ENCODE assay signal across 1 cellular context in genomic region chr11:15947681-15948648, GRCh38.
TF ChIP-seq lines count a peak whose summit lies in the region.

No MANE protein-coding gene starts in this region.

TF ChIP-seq in K562, 482 proteins besides CTCF, POLR2A, EP300 and RAD21:
- TF ChIP-seq TCF7 (IDR thresholded peaks at IDR 0.05; ENCODE audit: borderline replicate concordance), result no peak
- TF ChIP-seq ZBTB33 (CRISPR knock-in tag; IDR thresholded peaks at IDR 0.05), result peak; percentile 70
